Comparison of ENCODE assay signal across 14 cellular contexts in genomic region chr3:57546616-57547015, GRCh38. TPM values are rescaled to one million over a fixed set of nuclear protein-coding genes. Genes with fewer than 3 reads are reported as not detected.
DNase-seq lines count a peak whose midpoint lies in the region; TF ChIP-seq lines count a peak whose summit lies in the region.
"Had no signal": no experiment of that assay in that cellular context is flagged by ENCODE, and none has a peak within 500 bp of the region (broad histone marks: within the 10 kb centered on the region; RNA-seq: fewer than 3 reads in every experiment).

No MANE protein-coding gene starts in this region.

- H3K27me3 ChIP-seq in WERI-Rb-1 (ENCODE audit: insufficient read depth, low read depth, severe bottlenecking) (peaks cover 17% of the 10 kb centered on the region), neural progenitor cell (no peaks in the 10 kb centered on the region)
- H3K27me3 ChIP-seq: BLaER1 treated with 17β-estradiol and CSF1 and Interleukin-3, amounts not matched to agents 10 nM and 100 nM had no signal

- no peaks in the 10 kb centered on the region for H3K9me3 ChIP-seq in HEK293 (ENCODE audit: control insufficient read depth, insufficient read depth, low read depth, low read length)
- H3K9me3 ChIP-seq in WERI-Rb-1 (ENCODE audit: severe bottlenecking): no peaks in the 10 kb centered on the region
- no peaks in the 10 kb centered on the region for H3K9me3 ChIP-seq in neural progenitor cell (ENCODE audit: low read depth)
- H3K9me3 ChIP-seq: BLaER1 treated with 17β-estradiol and CSF1 and Interleukin-3, amounts not matched to agents 10 nM and 100 nM had no signal

- H3K4me1 Mint-ChIP-seq in neural progenitor cell: peaks cover 24% of the 10 kb centered on the region

- TF ChIP-seq CTCF in HEK293 (tag by site-specific recombination; IDR thresholded peaks at IDR 0.05) (no peak), WERI-Rb-1 (IDR thresholded peaks at IDR 0.05; ENCODE audit: low read depth, low read length) (no peak), neural progenitor cell (IDR thresholded peaks at IDR 0.05) (no peak)

- no peak overlapping the region for H3K4me3 Mint-ChIP-seq in neural progenitor cell
- H3K4me3 Mint-ChIP-seq: B cell; CD8-positive, alpha-beta T cell; GM23338 had no signal

- H3K4me2 ChIP-seq in neural progenitor cell: no peak overlapping the region
- H3K4me2 ChIP-seq: BLaER1 treated with 17β-estradiol and CSF1 and Interleukin-3, amounts not matched to agents 10 nM and 100 nM; GM23338 had no signal

- H3K27me3 Mint-ChIP-seq in neural progenitor cell (ENCODE audit: insufficient read depth, low read depth): peaks cover 2% of the 10 kb centered on the region
- H3K27me3 Mint-ChIP-seq: B cell had no signal

- peaks cover 9% of the 10 kb centered on the region for H3F3A ChIP-seq in neural progenitor cell (ENCODE audit: low read depth)

- H3K79me2 ChIP-seq in neural progenitor cell (ENCODE audit: low read depth): no peaks in the 10 kb centered on the region

- H3K36me3 ChIP-seq in HEK293 (ENCODE audit: control insufficient read depth in 2 of 2, insufficient read depth in 1 of 2, low read length in 2 of 2) (no peaks in the 10 kb centered on the region; a peak in 1 of 3 replicates), WERI-Rb-1 (no peaks in the 10 kb centered on the region), neural progenitor cell (no peaks in the 10 kb centered on the region)
- H3K36me3 ChIP-seq: BLaER1 treated with 17β-estradiol and CSF1 and Interleukin-3, amounts not matched to agents 10 nM and 100 nM had no signal

- DNase-seq in D341Med (ENCODE audit: low spot score): peak; percentile 72
- peak; percentile 66 for DNase-seq in WERI-Rb-1
- peak; percentile 25 for DNase-seq in neural progenitor cell (ENCODE audit: low spot score)
- DNase-seq in A172 (ENCODE audit: low spot score): no peak
- DNase-seq in NOMO-1 (lab: John Stamatoyannopoulos, UW; ENCODE audit: unreplicated experiment in 2 of 2): no peak
- DNase-seq in anterior cingulate cortex (lab: John Stamatoyannopoulos, UW): no peak
- DNase-seq: 8988T; Calu3; CD8-positive, alpha-beta T cell had no signal

- CTCF ChIA-PET in HEK293 (lab: Yijun Ruan, JAX): no interaction called here

- H3K9me3 Mint-ChIP-seq in neural progenitor cell: no peaks in the 10 kb centered on the region
- H3K9me3 Mint-ChIP-seq: CD8-positive, alpha-beta T cell; GM23338; IgD-negative memory B cell had no signal

- no peak overlapping the region for H2AFZ ChIP-seq in neural progenitor cell (replicated peaks)
- H2AFZ ChIP-seq: GM23338 had no signal

- H3K4me1 ChIP-seq in HEK293 (ENCODE audit: control insufficient read depth, insufficient read depth, low read length): peaks cover 3% of the 10 kb centered on the region; the same call in 1 of the 2 replicates
- peaks cover 13% of the 10 kb centered on the region for H3K4me1 ChIP-seq in neural progenitor cell
- H3K4me1 ChIP-seq: BLaER1 treated with 17β-estradiol and CSF1 and Interleukin-3, amounts not matched to agents 10 nM and 100 nM had no signal

- H3K4me3 ChIP-seq in HEK293 (ENCODE audit: low read depth, low read length) (no peak overlapping the region), WERI-Rb-1 (ENCODE audit: low read depth, low read length) (no peak overlapping the region), neural progenitor cell (no peak overlapping the region)
- H3K4me3 ChIP-seq: BLaER1 treated with 17β-estradiol and CSF1 and Interleukin-3, amounts not matched to agents 10 nM and 100 nM; GM23338 had no signal

- no peaks in the 10 kb centered on the region for H3K36me3 Mint-ChIP-seq in neural progenitor cell

- H3K27ac Mint-ChIP-seq in neural progenitor cell: no peak overlapping the region
- H3K27ac Mint-ChIP-seq: B cell; CD8-positive, alpha-beta T cell; GM23338; IgD-negative memory B cell had no signal

- POLR2A ChIA-PET in HEK293 (lab: Yijun Ruan, JAX): no interaction called here

- no peak overlapping the region for H3K9ac ChIP-seq in neural progenitor cell
- H3K9ac ChIP-seq: BLaER1 treated with 17β-estradiol and CSF1 and Interleukin-3, amounts not matched to agents 10 nM and 100 nM had no signal

- no peak overlapping the region for H3K27ac ChIP-seq in HEK293 (ENCODE audit: extremely low read depth, low read depth, low read length)
- no peak overlapping the region for H3K27ac ChIP-seq in WERI-Rb-1
- H3K27ac ChIP-seq in neural progenitor cell: no peak overlapping the region
- H3K27ac ChIP-seq: BLaER1 treated with 17β-estradiol and CSF1 and Interleukin-3, amounts not matched to agents 10 nM and 100 nM had no signal

- H4K20me1 ChIP-seq in neural progenitor cell (ENCODE audit: low read depth): no peaks in the 10 kb centered on the region
- H4K20me1 ChIP-seq: BLaER1 treated with 17β-estradiol and CSF1 and Interleukin-3, amounts not matched to agents 10 nM and 100 nM had no signal

TF ChIP-seq in HEK293, 187 proteins besides CTCF, POLR2A, EP300 and RAD21:
- TF ChIP-seq GLI2 (tag by site-specific recombination; IDR thresholded peaks at IDR 0.05; ENCODE audit: borderline replicate concordance, low read depth) (no peak), ZNF10 (tag by site-specific recombination; IDR thresholded peaks at IDR 0.05) (peak; percentile 35; the same call in 1 of the 2 replicates)
TF ChIP-seq in HEK293: peak in this region for 1.

RNA-seq across cellular contexts. Expression of gene DNAH12, which starts 2.5 kb away (rescaled TPM):
- total RNA-seq in neural progenitor cell (ENCODE audit: low replicate concordance): 0.02 and 0.03 TPM in 2 replicates
- total RNA-seq in A172 (2014; rRNA removed; shearing (Covaris generic)): 0.12 TPM in 1 of 2 replicates, not detected in the other
- total RNA-seq: GM23338 had no signal

RNA-seq across cellular contexts. Expression of gene PDE12, which starts 9.5 kb away (rescaled TPM):
- total RNA-seq in neural progenitor cell (ENCODE audit: low replicate concordance): 8.6 and 11.3 TPM in 2 replicates
- 12.2 and 14.0 TPM in 2 replicates for total RNA-seq in A172 (2014; rRNA removed; shearing (Covaris generic))

RNA-seq across cellular contexts. Expression of gene ARF4, which starts 50.5 kb away (rescaled TPM):
- total RNA-seq in neural progenitor cell (ENCODE audit: low replicate concordance): 102 and 138 TPM in 2 replicates
- 197 and 254 TPM in 2 replicates for total RNA-seq in A172 (2014; rRNA removed; shearing (Covaris generic))

Comparison
In these comparisons a context has a peak if more than half of its experiments do, and no peak if none do; other contexts are left out.
1. DNase-seq: peak in D341Med (single experiment), WERI-Rb-1 (single experiment) and neural progenitor cell (single experiment); none in A172 (single experiment), NOMO-1 (0 of 2) and anterior cingulate cortex (0 of 58).